8 cellular contexts compared by ENCODE assay signal in genomic region chr22:33921576-33922181, GRCh38. TPM values are rescaled to one million over a fixed set of nuclear protein-coding genes. Genes with fewer than 3 reads are reported as not detected.
A peak's percentile ranks its signal among the peaks of the same experiment; 100 is the strongest.
DNase-seq lines count a peak whose midpoint lies in the region; ATAC-seq and TF ChIP-seq lines count a peak whose summit lies in the region.

No MANE protein-coding gene starts in this region.

- H3K9me2 ChIP-seq in PC-9 (ENCODE audit: insufficient read depth) = no peaks in the 10 kb centered on the region

- POLR2A ChIA-PET in PC-9 (lab: Charles Lee; ENCODE audit: unreplicated experiment) = no interaction called here

- H2AFZ ChIP-seq in PC-9 = peak overlapping the region; percentile 95

- DNase-seq in NCI-H2029 (lab: John Stamatoyannopoulos, UW) (peak; percentile 22), NCI-H2029 treated with DMSO at 0.1 percent for 48 hours (lab: John Stamatoyannopoulos, UW) (no peak), PC-9 (peak in 1 of 2 experiments; percentile 29), breast epithelium (ENCODE audit: low spot score in 2 of 2) (peak; percentile 39 to 59), sciatic nerve (ENCODE audit: low spot score) (peak; percentile 83), NCI-H187 treated with DMSO at 0.1 percent for 48 hours (lab: John Stamatoyannopoulos, UW) (no peak)

- peak overlapping the region; percentile 94 for H3K4me2 ChIP-seq in PC-9

- H4K20me1 ChIP-seq in PC-9 (ENCODE audit: insufficient read depth) = no peaks in the 10 kb centered on the region; the same call in 1 of the 2 replicates

- H3K9ac ChIP-seq in iPS-20b (ENCODE audit: low read depth, low read length) = peak overlapping the region; percentile 83

- TF ChIP-seq CTCF in PC-9 (conservative IDR thresholded peaks at IDR 0.05) (no peak), breast epithelium (IDR thresholded peaks at IDR 0.05) (no peak)

- H3K27me3 ChIP-seq in PC-9 (ENCODE audit: insufficient read depth, low read depth) = peaks cover 70% of the 10 kb centered on the region
- H3K27me3 ChIP-seq in breast epithelium = no peaks in the 10 kb centered on the region
- H3K27me3 ChIP-seq in iPS-20b (ENCODE audit: insufficient read depth, low read length) = peaks cover 18% of the 10 kb centered on the region

- no peaks in the 10 kb centered on the region for H3K79me2 ChIP-seq in PC-9 (ENCODE audit: low read depth)

- H3K4me1 ChIP-seq in PC-9 (replicated peaks; ENCODE audit: insufficient read depth) (0 out of 2 replicates have a peak, but pooled peaks cover 5% of the 10 kb centered on the region), breast epithelium (peaks cover 0 to 11% of the 10 kb centered on the region in 2 donors), iPS-20b (ENCODE audit: insufficient read depth, low read length) (peaks cover 22% of the 10 kb centered on the region)

- H3K9me3 ChIP-seq in PC-9 (ENCODE audit: insufficient read depth, low read depth) = no peaks in the 10 kb centered on the region
- H3K9me3 ChIP-seq in breast epithelium = no peaks in the 10 kb centered on the region
- H3K9me3 ChIP-seq in iPS-20b (ENCODE audit: insufficient read depth, low read depth, low read length) = no peaks in the 10 kb centered on the region

- no peak overlapping the region for H3K27ac ChIP-seq in PC-9
- peak overlapping the region; percentile 80 to 90 for H3K27ac ChIP-seq in breast epithelium
- H3K27ac ChIP-seq in iPS-20b (ENCODE audit: low read length) = no peak overlapping the region

- ATAC-seq in sciatic nerve = peak; percentile 73
- ATAC-seq in GM21825 (IDR thresholded peaks at IDR 0.05; ENCODE audit: unreplicated experiment) = no peak

- intact Hi-C loops in PC-9 (cut with micrococcal nuclease; ENCODE audit: unreplicated experiment) = loop anchor here (2.0 to 5.0 kb wide), 6 partner anchors 69 to 1309 kb away; no protein-coding TSS in a partner anchor
- intact Hi-C loops in breast epithelium (cut with DNase I; ENCODE audit: low total_unique reads) = no loop called here
- intact Hi-C loops in sciatic nerve (cut with DNase I) = loop anchor here (10.0 kb wide), 1 partner anchor 183 kb away; no protein-coding TSS in a partner anchor

- H3F3A ChIP-seq in PC-9 (ENCODE audit: insufficient read depth, low read depth) = no peaks in the 10 kb centered on the region

- H3K36me3 ChIP-seq in PC-9 (ENCODE audit: low read depth) (no peaks in the 10 kb centered on the region), breast epithelium (no peaks in the 10 kb centered on the region), iPS-20b (ENCODE audit: insufficient read depth, low read depth, low read length) (no peaks in the 10 kb centered on the region)

- peak overlapping the region; percentile 68 for H3K4me3 ChIP-seq in PC-9
- peak overlapping the region; percentile 62 to 90 (median 80) for H3K4me3 ChIP-seq in breast epithelium
- peak overlapping the region; percentile 92 for H3K4me3 ChIP-seq in iPS-20b (ENCODE audit: low read length)

- no peak for TF ChIP-seq POLR2A in breast epithelium (IDR thresholded peaks at IDR 0.05)

- BruUV-seq in PC-9 (replicated peaks; lab: Mats Ljungman, UMichigan) = no TSS peak

- CTCF ChIA-PET in PC-9 (lab: Charles Lee) = interaction anchor here (0.6 to 0.9 kb wide), 2 partner anchors 401 to 456 kb away, joined by 3 to 4 read pairs; no protein-coding TSS in a partner anchor

RNA-seq across cellular contexts. Expression of gene LARGE1, which starts 1.4 kb away (rescaled TPM):
- total RNA-seq in PC-9 (2021) (12.5 and 18.3 TPM in 2 replicates), breast epithelium (10 to 100 TPM; 23.6 to 27.8 (median 26.1) TPM), sciatic nerve (39.4 TPM)

Comparison
In these comparisons a context has a peak if more than half of its experiments do, and no peak if none do; other contexts are left out.
1. DNase-seq: peak in NCI-H2029 (single experiment), breast epithelium (2 of 2) and sciatic nerve (single experiment); none in NCI-H2029 treated with DMSO at 0.1 percent for 48 hours (single experiment) and NCI-H187 treated with DMSO at 0.1 percent for 48 hours (single experiment).
2. H3K27ac ChIP-seq: peak in breast epithelium (2 of 2); none in PC-9 (single experiment) and iPS-20b (single experiment).
3. Peak in every context shown above with its lines, with median percentiles within 50 percentile points of each other: H3K4me3 ChIP-seq.